ENCODE assay signal across 8 cellular contexts in genomic region chr12:104064031-104064841, GRCh38.
DNase-seq lines count a peak whose midpoint lies in the region; ATAC-seq lines count a peak whose summit lies in the region.

TSS of gene HCFC2 (plus strand) at chr12:104064531. CDS start at chr12:104064561, 30 bp downstream.

- DNase-seq in NCI-H146 treated with DMSO at 0.1 percent for 48 hours (lab: John Stamatoyannopoulos, UW; ENCODE audit: unreplicated experiment) (peak; percentile 76), T-helper 2 cell (peak; percentile 80 to 91 (median 84)), anterior cingulate cortex (lab: John Stamatoyannopoulos, UW) (peak; percentile 23 to 93 (median 88)), hepatic stellate cell (ENCODE audit: low spot score) (peak; percentile 96), retina (peak; percentile 98), cerebellar nuclear complex (lab: John Stamatoyannopoulos, UW) (no peak)

- peak; percentile 89 for ATAC-seq in GM18498 (IDR thresholded peaks at IDR 0.05; ENCODE audit: unreplicated experiment)
- peak; percentile 91 for ATAC-seq in HG02870 (IDR thresholded peaks at IDR 0.05; ENCODE audit: unreplicated experiment)

Comparison
In these comparisons a context has a peak if more than half of its experiments do, and no peak if none do; other contexts are left out.
1. DNase-seq: peak in NCI-H146 treated with DMSO at 0.1 percent for 48 hours (single experiment), T-helper 2 cell (5 of 5), anterior cingulate cortex (58 of 58), hepatic stellate cell (single experiment) and retina (single experiment); none in cerebellar nuclear complex (0 of 2).